Comparison of ENCODE assay signal across 1 cellular context in genomic region chr12:105409881-105410471, GRCh38.
TF ChIP-seq lines count a peak whose summit lies in the region.

No MANE protein-coding gene starts in this region.

TF ChIP-seq in H1, 55 proteins besides CTCF, POLR2A, EP300 and RAD21 (continued from another document):
- TF ChIP-seq CHD7 (IDR thresholded peaks at IDR 0.05; ENCODE audit: insufficient replicate concordance, low read length), result no peak
- no peak for TF ChIP-seq KDM5A (IDR thresholded peaks at IDR 0.05; ENCODE audit: low read length)
- TF ChIP-seq CHD1 (IDR thresholded peaks at IDR 0.05; ENCODE audit: low read depth, low read length), result no peak
- no peak for TF ChIP-seq EZH2 (IDR thresholded peaks at IDR 0.05; ENCODE audit: low read depth, low read length, severe bottlenecking)
- TF ChIP-seq TBP (IDR thresholded peaks at IDR 0.05; ENCODE audit: low read depth, low read length), result no peak
- TF ChIP-seq ASH2L (IDR thresholded peaks at IDR 0.05; ENCODE audit: low read length), result no peak
- no peak for TF ChIP-seq CEBPB (IDR thresholded peaks at IDR 0.05; ENCODE audit: low read depth, low read length)
